In genomic region chr6:72683797-72684196, GRCh38 we compare ENCODE assay signal across 14 cellular contexts.
DNase-seq lines count a peak whose midpoint lies in the region; ATAC-seq and TF ChIP-seq lines count a peak whose summit lies in the region.
"Had no signal": no experiment of that assay in that cellular context is flagged by ENCODE, and none has a peak within 500 bp of the region (broad histone marks: within the 10 kb centered on the region; RNA-seq: fewer than 3 reads in every experiment).

No MANE protein-coding gene starts in this region.

- H3K4me3 Mint-ChIP-seq in activated naive CD8-positive, alpha-beta T cell treated with anti-CD3 and anti-CD28 coated beads for 36 hours = no peak overlapping the region
- H3K4me3 Mint-ChIP-seq in type B pancreatic cell = no peak overlapping the region
- H3K4me3 Mint-ChIP-seq: H9 had no signal

- peaks cover 31% of the 10 kb centered on the region for H3K36me3 Mint-ChIP-seq in activated naive CD8-positive, alpha-beta T cell treated with anti-CD3 and anti-CD28 coated beads for 36 hours
- no peaks in the 10 kb centered on the region for H3K36me3 Mint-ChIP-seq in type B pancreatic cell

- H3K4me1 Mint-ChIP-seq in activated naive CD8-positive, alpha-beta T cell treated with anti-CD3 and anti-CD28 coated beads for 36 hours = peaks cover 24% of the 10 kb centered on the region
- no peaks in the 10 kb centered on the region for H3K4me1 Mint-ChIP-seq in type B pancreatic cell (ENCODE audit: unreplicated experiment)
- H3K4me1 Mint-ChIP-seq: H9 had no signal

- no peak for DNase-seq in activated naive CD8-positive, alpha-beta T cell treated with anti-CD3 and anti-CD28 coated beads for 36 hours
- DNase-seq in SHP77 (lab: John Stamatoyannopoulos, UW) (no peak), NCI-H2171 (lab: John Stamatoyannopoulos, UW) (no peak), nucleus accumbens (lab: John Stamatoyannopoulos, UW) (no peak), type B pancreatic cell (ENCODE audit: extremely low spot score, unreplicated experiment) (no peak)
- DNase-seq: activated CD8-positive, alpha-beta memory T cell treated with anti-CD3 and anti-CD28 coated beads for 24 hours; body of pancreas; H9; mesendoderm; NCI-H748 treated with DMSO at 0.1 percent for 48 hours; retina had no signal

- no peaks in the 10 kb centered on the region for H3K27me3 Mint-ChIP-seq in activated naive CD8-positive, alpha-beta T cell treated with anti-CD3 and anti-CD28 coated beads for 36 hours
- H3K27me3 Mint-ChIP-seq in type B pancreatic cell = no peaks in the 10 kb centered on the region

- H3K27ac Mint-ChIP-seq in activated naive CD8-positive, alpha-beta T cell treated with anti-CD3 and anti-CD28 coated beads for 36 hours = peak overlapping the region; percentile 34
- H3K27ac Mint-ChIP-seq in type B pancreatic cell = no peak overlapping the region
- H3K27ac Mint-ChIP-seq: H9 had no signal

- TF ChIP-seq CTCF in type B pancreatic cell (conservative IDR thresholded peaks at IDR 0.05) = no peak

- no peaks in the 10 kb centered on the region for H3K9me3 Mint-ChIP-seq in activated naive CD8-positive, alpha-beta T cell treated with anti-CD3 and anti-CD28 coated beads for 36 hours
- H3K9me3 Mint-ChIP-seq in type B pancreatic cell = no peaks in the 10 kb centered on the region
- H3K9me3 Mint-ChIP-seq: H9 had no signal

- ATAC-seq in GM18870 (IDR thresholded peaks at IDR 0.05; ENCODE audit: unreplicated experiment) (peak; percentile 92), GM21447 (IDR thresholded peaks at IDR 0.05; ENCODE audit: unreplicated experiment) (peak; percentile 93), HG03060 (IDR thresholded peaks at IDR 0.05; ENCODE audit: low read depth, unreplicated experiment) (peak; percentile 98)
- ATAC-seq: body of pancreas had no signal
